ENCODE assay signal across 22 cellular contexts in the genomic region with DNA sequence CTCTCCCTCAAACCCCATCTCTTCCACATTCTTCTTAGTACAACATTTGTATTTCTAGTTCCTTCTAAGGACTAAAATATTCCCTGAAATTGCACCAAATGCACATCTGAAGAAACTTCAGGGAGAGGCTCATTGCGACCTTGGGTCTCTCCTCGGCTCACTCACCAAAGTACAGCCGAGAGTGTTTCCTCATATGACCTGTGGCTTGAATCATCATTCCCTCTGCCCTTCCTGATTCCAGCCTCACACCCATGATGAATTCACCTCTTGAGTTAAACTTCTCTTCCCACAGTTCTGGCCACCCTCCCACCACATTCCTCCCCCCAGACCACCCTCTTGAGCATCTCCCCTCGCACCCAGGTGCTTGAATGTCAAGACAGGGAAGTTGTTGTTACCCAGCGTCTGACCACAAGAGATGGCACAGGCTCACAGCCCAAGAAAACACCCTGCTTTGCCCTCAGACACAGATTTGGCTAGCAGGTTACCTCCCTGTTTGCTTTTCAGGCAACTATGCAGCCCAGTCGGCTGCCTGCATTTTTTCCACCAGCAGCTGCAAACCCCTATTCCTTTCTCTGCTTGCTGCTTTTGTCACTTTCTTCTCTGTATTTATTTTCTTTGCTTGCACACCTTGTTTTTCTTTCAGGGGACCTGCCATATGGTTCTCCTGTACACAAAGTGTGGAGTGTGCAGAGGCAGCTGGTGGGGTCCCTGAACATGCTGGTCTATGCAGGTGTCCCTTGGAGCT.
A peak's percentile ranks its signal among the peaks of the same experiment; 100 is the strongest.
DNase-seq lines count a peak whose midpoint lies in the region; ATAC-seq and TF ChIP-seq lines count a peak whose summit lies in the region.
"Had no signal": no experiment of that assay in that cellular context is flagged by ENCODE, and none has a peak within 500 bp of the region (broad histone marks: within the 10 kb centered on the region; RNA-seq: fewer than 3 reads in every experiment).

No MANE protein-coding gene starts in this region.

- no peak overlapping the region for H3K4me2 ChIP-seq in neural progenitor cell

- TF ChIP-seq POLR2A in body of pancreas (IDR thresholded peaks at IDR 0.05) = no peak

- no peak overlapping the region for H3K9ac ChIP-seq in neural progenitor cell

- in situ Hi-C loops in G401 (cut with HindIII; ENCODE audit: low sequenced_read_pairs) = no loop called here

- no peak overlapping the region for H3K4me3 ChIP-seq in body of pancreas
- no peak overlapping the region for H3K4me3 ChIP-seq in neural progenitor cell
- no peak overlapping the region for H3K4me3 ChIP-seq in aorta (ENCODE audit: low read length in 2 of 2)
- H3K4me3 ChIP-seq: gastrocnemius medialis, tibial nerve had no signal

- TF ChIP-seq CTCF in body of pancreas (IDR thresholded peaks at IDR 0.05) = no peak
- no peak for TF ChIP-seq CTCF in neural progenitor cell (IDR thresholded peaks at IDR 0.05)

- H3K27me3 Mint-ChIP-seq in neural progenitor cell (ENCODE audit: insufficient read depth, low read depth) = peaks cover 3% of the 10 kb centered on the region
- H3K27me3 Mint-ChIP-seq: activated CD4-positive, alpha-beta T cell treated with anti-CD3 and anti-CD28 coated beads, Interleukin-2, amount 10 ng/mL, durations not matched to agents 7 days and 5 days; memory B cell; naive thymus-derived CD4-positive, alpha-beta T cell; stimulated activated naive CD8-positive, alpha-beta T cell treated with anti-CD3 and anti-CD28 coated beads, Interleukin-15, Interleukin-2, amounts not matched to agents 100 ng/mL and 50 ng/mL, for 24 hours had no signal

- H3K9me3 Mint-ChIP-seq in neural progenitor cell = no peaks in the 10 kb centered on the region
- H3K9me3 Mint-ChIP-seq: IgD-negative memory B cell; memory B cell; stimulated activated naive CD8-positive, alpha-beta T cell treated with anti-CD3 and anti-CD28 coated beads, Interleukin-15, Interleukin-2, amounts not matched to agents 100 ng/mL and 50 ng/mL, for 24 hours had no signal

- DNase-seq in G401 (ENCODE audit: low spot score) (peak; percentile 70), NCI-H2171 (lab: John Stamatoyannopoulos, UW) (peak; percentile 60), body of pancreas (peak in 1 of 4 donors; percentile 13), neural progenitor cell (ENCODE audit: low spot score) (no peak), aorta (no peak), amniotic stem cell (lab: John Stamatoyannopoulos, UW) (no peak)
- DNase-seq: activated CD4-positive, alpha-beta T cell treated with anti-CD3 and anti-CD28 coated beads, Interleukin-2, amount 10 ng/mL, durations not matched to agents 7 days and 5 days; kidney; MM.1S; naive thymus-derived CD4-positive, alpha-beta T cell; NCI-H2029 treated with DMSO at 0.1 percent for 48 hours; NCI-H510A treated with DMSO at 0.1 percent for 48 hours; small intestine; stimulated activated CD4-positive, alpha-beta T cell treated with anti-CD3 and anti-CD28 coated beads, Interleukin-4, amount 100 ng/mL, for 1 hour; T-helper 17 cell had no signal

- peak overlapping the region; percentile 42 for H2AFZ ChIP-seq in neural progenitor cell (replicated peaks)

- peaks cover 4% of the 10 kb centered on the region for H3K4me1 Mint-ChIP-seq in neural progenitor cell
- H3K4me1 Mint-ChIP-seq: activated CD4-positive, alpha-beta T cell treated with anti-CD3 and anti-CD28 coated beads, Interleukin-2, amount 10 ng/mL, durations not matched to agents 7 days and 5 days; IgD-negative memory B cell; memory B cell; T-helper 17 cell had no signal

- H3K27me3 ChIP-seq in body of pancreas (no peaks in the 10 kb centered on the region), neural progenitor cell (no peaks in the 10 kb centered on the region), aorta (ENCODE audit: control insufficient read depth in 1 of 2, insufficient read depth in 2 of 2, low read length in 1 of 2) (no peaks in the 10 kb centered on the region)
- H3K27me3 ChIP-seq: gastrocnemius medialis, tibial nerve had no signal

- no peaks in the 10 kb centered on the region for H4K20me1 ChIP-seq in neural progenitor cell (ENCODE audit: low read depth)

- no peaks in the 10 kb centered on the region for H3K79me2 ChIP-seq in neural progenitor cell (ENCODE audit: low read depth)

- H3K36me3 Mint-ChIP-seq in neural progenitor cell = no peaks in the 10 kb centered on the region
- H3K36me3 Mint-ChIP-seq: IgD-negative memory B cell; memory B cell; naive thymus-derived CD4-positive, alpha-beta T cell had no signal

- H3K27ac ChIP-seq in body of pancreas (no peak overlapping the region), neural progenitor cell (no peak overlapping the region), aorta (ENCODE audit: low read depth in 1 of 2, low read length in 2 of 2) (peak overlapping the region in 1 of 2 donors; percentile 4)
- H3K27ac ChIP-seq: gastrocnemius medialis, VCaP had no signal

- intact Hi-C loops in body of pancreas (cut with DNase I) (no loop called here), aorta (cut with DNase I) (no loop called here)

- ATAC-seq in body of pancreas (peak; percentile 33), GM21723 (IDR thresholded peaks at IDR 0.05; ENCODE audit: unreplicated experiment) (no peak), aorta (ENCODE audit: low FRiP score) (no peak)
- ATAC-seq: gastrocnemius medialis; naive thymus-derived CD4-positive, alpha-beta T cell; T-helper 17 cell had no signal

- H3K9me3 ChIP-seq in body of pancreas (no peaks in the 10 kb centered on the region), neural progenitor cell (ENCODE audit: low read depth) (no peaks in the 10 kb centered on the region), aorta (ENCODE audit: control insufficient read depth, low read length) (no peaks in the 10 kb centered on the region)
- H3K9me3 ChIP-seq: gastrocnemius medialis, tibial nerve had no signal

- H3K36me3 ChIP-seq in body of pancreas (replicated peaks in 1 of 2; ENCODE audit: insufficient read depth in 1 of 2, low read depth in 2 of 2) (no peaks in the 10 kb centered on the region), neural progenitor cell (no peaks in the 10 kb centered on the region), aorta (ENCODE audit: control insufficient read depth in 1 of 2, insufficient read depth in 2 of 2, low read length in 1 of 2) (no peaks in the 10 kb centered on the region)
- H3K36me3 ChIP-seq: gastrocnemius medialis, tibial nerve had no signal

- H3K4me1 ChIP-seq in body of pancreas = peaks cover 13% of the 10 kb centered on the region
- no peaks in the 10 kb centered on the region for H3K4me1 ChIP-seq in neural progenitor cell
- H3K4me1 ChIP-seq in aorta (ENCODE audit: control insufficient read depth in 1 of 2, insufficient read depth in 2 of 2, low read length in 2 of 2) = peaks cover 0 to 2% of the 10 kb centered on the region in 2 donors

- H3K27ac Mint-ChIP-seq in neural progenitor cell = no peak overlapping the region
- H3K27ac Mint-ChIP-seq: activated CD4-positive, alpha-beta T cell treated with anti-CD3 and anti-CD28 coated beads, Interleukin-2, amount 10 ng/mL, durations not matched to agents 7 days and 5 days; IgD-negative memory B cell; memory B cell; naive thymus-derived CD4-positive, alpha-beta T cell; stimulated activated naive CD8-positive, alpha-beta T cell treated with anti-CD3 and anti-CD28 coated beads, Interleukin-15, Interleukin-2, amounts not matched to agents 100 ng/mL and 50 ng/mL, for 24 hours; T-helper 17 cell had no signal

- H3K4me3 Mint-ChIP-seq in neural progenitor cell = no peak overlapping the region
- H3K4me3 Mint-ChIP-seq: activated CD4-positive, alpha-beta T cell treated with anti-CD3 and anti-CD28 coated beads, Interleukin-2, amount 10 ng/mL, durations not matched to agents 7 days and 5 days; IgD-negative memory B cell; memory B cell; naive thymus-derived CD4-positive, alpha-beta T cell; stimulated activated naive CD8-positive, alpha-beta T cell treated with anti-CD3 and anti-CD28 coated beads, Interleukin-15, Interleukin-2, amounts not matched to agents 100 ng/mL and 50 ng/mL, for 24 hours; T-helper 17 cell had no signal

- no peaks in the 10 kb centered on the region for H3F3A ChIP-seq in neural progenitor cell (ENCODE audit: low read depth)

- WGBS in body of pancreas, 2 donors = 37 to 44% methylated on average over 6 of the region's 6 CpGs
- WGBS in aorta, 2 donors = 10 to 15% methylated on average over 6 of the region's 6 CpGs

Comparison
In these comparisons a context has a peak if more than half of its experiments do, and no peak if none do; other contexts are left out.
1. DNase-seq: peak in G401 (single experiment) and NCI-H2171 (single experiment); none in neural progenitor cell (single experiment), aorta (0 of 2) and amniotic stem cell (single experiment).